ENCODE assay signal across 10 cellular contexts in the genomic region with DNA sequence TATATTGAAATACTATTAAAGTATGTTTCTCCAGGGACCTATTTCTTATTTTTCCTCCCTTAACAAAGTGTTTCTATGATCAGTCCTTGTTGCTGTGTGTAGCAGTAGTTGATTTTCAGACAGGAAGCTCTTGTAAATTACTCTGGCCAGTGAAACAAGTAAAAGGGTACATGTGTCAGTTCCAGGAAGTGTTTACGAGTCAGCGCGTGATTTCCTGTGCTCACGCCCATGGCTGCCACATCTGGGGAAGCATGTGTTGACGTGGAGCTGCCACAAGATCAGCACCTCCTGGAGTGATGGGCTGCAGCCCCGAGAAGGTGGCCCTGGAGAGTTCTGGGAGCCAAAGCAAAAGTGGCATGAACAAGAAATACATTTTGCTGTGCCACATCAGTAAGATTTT. TPM values are rescaled to one million over a fixed set of nuclear protein-coding genes. Genes with fewer than 3 reads are reported as not detected.
A peak's percentile ranks its signal among the peaks of the same experiment; 100 is the strongest.
DNase-seq lines count a peak whose midpoint lies in the region; ATAC-seq, FAIRE-seq and TF ChIP-seq lines count a peak whose summit lies in the region.
"Had no signal": no experiment of that assay in that cellular context is flagged by ENCODE, and none has a peak within 500 bp of the region (broad histone marks: within the 10 kb centered on the region; RNA-seq: fewer than 3 reads in every experiment).

No MANE protein-coding gene starts in this region.

- TF ChIP-seq POLR2A in spleen (IDR thresholded peaks at IDR 0.05): no peak
- no peak for TF ChIP-seq POLR2A in H54 (IDR thresholded peaks at IDR 0.05; ENCODE audit: low read depth, low read length)

- no peaks in the 10 kb centered on the region for H3K36me3 ChIP-seq in spleen

- peak; percentile 59 for DNase-seq in A172 (ENCODE audit: low spot score)
- peak; percentile 85 for DNase-seq in activated CD4-positive, alpha-beta T cell treated with anti-CD3 and anti-CD28 coated beads for 36 hours
- peak; percentile 47 for DNase-seq in effector CD4-positive, alpha-beta T cell
- peak; percentile 89 for DNase-seq in spleen
- DNase-seq in H54 (ENCODE audit: insufficient read length, low spot score): no peak

- no peaks in the 10 kb centered on the region for H3K9me3 ChIP-seq in spleen

- H3K4me1 ChIP-seq in spleen: peaks cover 6 to 22% (median 8%) of the 10 kb centered on the region in 6 donors

- no peaks in the 10 kb centered on the region for H3K27me3 Mint-ChIP-seq in activated CD4-positive, alpha-beta T cell treated with anti-CD3 and anti-CD28 coated beads for 36 hours

- H3K27me3 ChIP-seq in spleen (replicated peaks in 1 of 7): no peaks in the 10 kb centered on the region

- FAIRE-seq in H54 (lab: Jason Lieb, UNC): no peak

- CTCF ChIA-PET in activated CD4-positive, alpha-beta T cell treated with anti-CD3 and anti-CD28 coated beads for 36 hours (lab: Charles Lee): interaction anchor here (1.1 to 1.9 kb wide), 5 partner anchors 15 to 74 kb away, joined by 3 to 6 read pairs (median 3); no protein-coding TSS in a partner anchor

- peaks cover 8% of the 10 kb centered on the region for H3K36me3 Mint-ChIP-seq in activated CD4-positive, alpha-beta T cell treated with anti-CD3 and anti-CD28 coated beads for 36 hours (ENCODE audit: low read depth)

- intact Hi-C loops in activated CD4-positive, alpha-beta T cell treated with anti-CD3 and anti-CD28 coated beads for 36 hours (cut with DNase I, micrococcal nuclease): no loop called here
- intact Hi-C loops in spleen (cut with DNase I; ENCODE audit: low total_unique reads): no loop called here

- peaks cover 5% of the 10 kb centered on the region for H3K9me3 Mint-ChIP-seq in activated CD4-positive, alpha-beta T cell treated with anti-CD3 and anti-CD28 coated beads for 36 hours (ENCODE audit: low read depth)

- peak overlapping the region in 1 of 8 donors; percentile 45 for H3K4me3 ChIP-seq in spleen
- H3K4me3 ChIP-seq: SK-N-MC had no signal

- H3K4me1 Mint-ChIP-seq in activated CD4-positive, alpha-beta T cell treated with anti-CD3 and anti-CD28 coated beads for 36 hours: peaks cover 35% of the 10 kb centered on the region

- peak overlapping the region; percentile 42 for H3K4me3 Mint-ChIP-seq in activated CD4-positive, alpha-beta T cell treated with anti-CD3 and anti-CD28 coated beads for 36 hours

- WGBS in spleen, 5 donors: 0 to 5% (median 3%) methylated on average over 6 of the region's 6 CpGs

- H3K27ac ChIP-seq in spleen: peak overlapping the region; percentile 33 to 86 (median 67)
- H3K27ac ChIP-seq: SK-N-MC had no signal

- TF ChIP-seq CTCF in spleen (IDR thresholded peaks at IDR 0.05 in 8 of 11, conservative IDR thresholded peaks at IDR 0.05 in 3 of 11): no peak

- POLR2A ChIA-PET in activated CD4-positive, alpha-beta T cell treated with anti-CD3 and anti-CD28 coated beads for 36 hours (lab: Charles Lee): no interaction called here

- ATAC-seq in HG02763 (IDR thresholded peaks at IDR 0.05; ENCODE audit: unreplicated experiment) (peak; percentile 50), GM18511 (IDR thresholded peaks at IDR 0.05; ENCODE audit: unreplicated experiment) (no peak), HG03095 (IDR thresholded peaks at IDR 0.05; ENCODE audit: unreplicated experiment) (no peak)
- ATAC-seq in activated CD4-positive, alpha-beta T cell treated with anti-CD3 and anti-CD28 coated beads for 36 hours: peak; percentile 96

- H3K27ac Mint-ChIP-seq in activated CD4-positive, alpha-beta T cell treated with anti-CD3 and anti-CD28 coated beads for 36 hours: peak overlapping the region; percentile 91

RNA-seq across cellular contexts. Expression of gene GGTLC1, which starts 38.6 kb away (rescaled TPM):
- not detected in 2 replicates for total RNA-seq in A172 (2014; rRNA removed; shearing (Covaris generic))
- total RNA-seq in activated CD4-positive, alpha-beta T cell treated with anti-CD3 and anti-CD28 coated beads for 36 hours: not detected
- total RNA-seq in spleen: not detected
- not detected for polyA plus RNA-seq in spleen
- polyA plus RNA-seq: neural cell had no signal

Comparison
In these comparisons a context has a peak if more than half of its experiments do, and no peak if none do; other contexts are left out.
1. ATAC-seq: peak in HG02763 (single experiment) and activated CD4-positive, alpha-beta T cell treated with anti-CD3 and anti-CD28 coated beads for 36 hours (single experiment); none in GM18511 (single experiment) and HG03095 (single experiment).